17 cellular contexts compared by ENCODE assay signal in genomic region chr4:139676365-139676764, GRCh38.
"Had no signal": no experiment of that assay in that cellular context is flagged by ENCODE, and none has a peak within 500 bp of the region (broad histone marks: within the 10 kb centered on the region; RNA-seq: fewer than 3 reads in every experiment).

No MANE protein-coding gene starts in this region.

- H3K27me3 Mint-ChIP-seq: central memory CD8-positive, alpha-beta T cell; naive thymus-derived CD4-positive, alpha-beta T cell had no signal

- H3K9me3 Mint-ChIP-seq: central memory CD8-positive, alpha-beta T cell had no signal

- H3K4me3 Mint-ChIP-seq: central memory CD8-positive, alpha-beta T cell; naive thymus-derived CD4-positive, alpha-beta T cell; nephron progenitor cell had no signal

- H3K27me3 ChIP-seq: heart left ventricle, right atrium auricular region, suprapubic skin, thyroid gland had no signal

- H3K4me1 Mint-ChIP-seq: central memory CD8-positive, alpha-beta T cell had no signal

- H3K9me3 ChIP-seq: heart left ventricle, right atrium auricular region, suprapubic skin, thyroid gland had no signal

- H3K27ac Mint-ChIP-seq: nephron progenitor cell had no signal

- DNase-seq: cortex of kidney; effector memory CD4-positive, alpha-beta T cell; heart left ventricle; hypothalamus; kidney glomerular epithelial cell; naive thymus-derived CD4-positive, alpha-beta T cell; nephron progenitor cell; posterior cingulate gyrus; small intestine; stimulated activated CD4-positive, alpha-beta T cell treated with anti-CD3 and anti-CD28 coated beads, Interleukin-12 subunit alpha, Interleukin-12 subunit beta, amount 100 ng/mL, for 4 hours; stimulated activated naive CD4-positive, alpha-beta T cell treated with Interleukin-2 at 50 U/mL for 16 hours; thyroid gland had no signal

- H3K27ac ChIP-seq: right atrium auricular region, suprapubic skin, thyroid gland had no signal

- H3K4me3 ChIP-seq: heart left ventricle, right atrium auricular region, suprapubic skin, thyroid gland had no signal

- FAIRE-seq: frontal cortex, islet of Langerhans, small intestine had no signal

- ATAC-seq: heart left ventricle; naive thymus-derived CD4-positive, alpha-beta T cell had no signal

- H3K4me1 ChIP-seq: thyroid gland had no signal
